ENCODE assay signal across 20 cellular contexts in genomic region chrX:113950081-113950678, GRCh38.
"Had no signal": no experiment of that assay in that cellular context is flagged by ENCODE, and none has a peak within 500 bp of the region (broad histone marks: within the 10 kb centered on the region; RNA-seq: fewer than 3 reads in every experiment).

No MANE protein-coding gene starts in this region.

- H3K9me3 ChIP-seq: pancreas, right lobe of liver, thoracic aorta, transverse colon, vagina had no signal

- H3K27ac ChIP-seq: dorsolateral prefrontal cortex, neutrophil, pancreas, right lobe of liver, thoracic aorta, transverse colon, vagina had no signal

- H3K4me3 Mint-ChIP-seq: naive thymus-derived CD8-positive, alpha-beta T cell; nephron progenitor cell; stimulated activated naive B cell treated with anti-CD40 and anti-IgM and Interleukin-4, amounts not matched to agents 10 μg/mL and 1 μg/mL and 100 μg/mL, for 72 hours; stimulated activated naive CD8-positive, alpha-beta T cell treated with anti-CD3 and anti-CD28 coated beads, Interleukin-15, Interleukin-2, amounts not matched to agents 100 ng/mL and 50 ng/mL, for 24 hours had no signal

- H3K36me3 ChIP-seq: neutrophil, pancreas, right lobe of liver, thoracic aorta, transverse colon, vagina had no signal

- ATAC-seq: naive thymus-derived CD8-positive, alpha-beta T cell; pancreas; right lobe of liver; stimulated activated naive B cell treated with anti-CD40 and anti-IgM and Interleukin-4, amounts not matched to agents 10 μg/mL and 1 μg/mL and 100 μg/mL, for 72 hours had no signal

- H3K4me1 ChIP-seq: pancreas, right lobe of liver, transverse colon, vagina had no signal

- DNase-seq: dorsolateral prefrontal cortex; effector CD4-positive, alpha-beta T cell; hypothalamus; naive thymus-derived CD8-positive, alpha-beta T cell; nephron progenitor cell; pancreas; retina; right lobe of liver; small intestine; stimulated activated CD4-positive, alpha-beta T cell treated with anti-CD3 and anti-CD28 coated beads, Interleukin-15, amount 100 ng/mL, for 24 hours; stimulated activated CD4-positive, alpha-beta T cell treated with anti-CD3 and anti-CD28 coated beads, Interleukin-2, amount 100 ng/mL, for 48 hours; stimulated activated naive B cell treated with anti-CD40 and anti-IgM and Interleukin-4, amounts not matched to agents 10 μg/mL and 1 μg/mL and 100 μg/mL, for 72 hours; transverse colon had no signal

- H3K27me3 ChIP-seq: neutrophil, pancreas, right lobe of liver, transverse colon, vagina had no signal

- H3K9me3 Mint-ChIP-seq: stimulated activated naive CD8-positive, alpha-beta T cell treated with anti-CD3 and anti-CD28 coated beads, Interleukin-15, Interleukin-2, amounts not matched to agents 100 ng/mL and 50 ng/mL, for 24 hours had no signal

- H3K27me3 Mint-ChIP-seq: naive thymus-derived CD8-positive, alpha-beta T cell; stimulated activated naive B cell treated with anti-CD40 and anti-IgM and Interleukin-4, amounts not matched to agents 10 μg/mL and 1 μg/mL and 100 μg/mL, for 72 hours; stimulated activated naive CD8-positive, alpha-beta T cell treated with anti-CD3 and anti-CD28 coated beads, Interleukin-15, Interleukin-2, amounts not matched to agents 100 ng/mL and 50 ng/mL, for 24 hours had no signal

- FAIRE-seq: frontal cortex, keratinocyte had no signal

- H3K4me1 Mint-ChIP-seq: naive thymus-derived CD8-positive, alpha-beta T cell; nephron progenitor cell; stimulated activated naive B cell treated with anti-CD40 and anti-IgM and Interleukin-4, amounts not matched to agents 10 μg/mL and 1 μg/mL and 100 μg/mL, for 72 hours had no signal

- H3K27ac Mint-ChIP-seq: naive thymus-derived CD8-positive, alpha-beta T cell; nephron progenitor cell; stimulated activated naive B cell treated with anti-CD40 and anti-IgM and Interleukin-4, amounts not matched to agents 10 μg/mL and 1 μg/mL and 100 μg/mL, for 72 hours; stimulated activated naive CD8-positive, alpha-beta T cell treated with anti-CD3 and anti-CD28 coated beads, Interleukin-15, Interleukin-2, amounts not matched to agents 100 ng/mL and 50 ng/mL, for 24 hours had no signal

- H3K4me3 ChIP-seq: dorsolateral prefrontal cortex, lung, pancreas, right lobe of liver, thoracic aorta, transverse colon, vagina had no signal

- H3K36me3 Mint-ChIP-seq: naive thymus-derived CD8-positive, alpha-beta T cell had no signal
